22 cellular contexts compared by ENCODE assay signal in genomic region chr2:67646714-67647333, GRCh38.
"Had no signal": no experiment of that assay in that cellular context is flagged by ENCODE, and none has a peak within 500 bp of the region (broad histone marks: within the 10 kb centered on the region; RNA-seq: fewer than 3 reads in every experiment).

No MANE protein-coding gene starts in this region.

- H3K36me3 ChIP-seq: colonic mucosa, esophagus squamous epithelium, heart right ventricle, left lung, neural progenitor cell, prostate gland, right atrium auricular region, sigmoid colon, tibial artery had no signal

- H2AFZ ChIP-seq: neural progenitor cell had no signal

- H3K4me3 ChIP-seq: colonic mucosa, esophagus squamous epithelium, heart right ventricle, left lung, neural progenitor cell, prostate gland, right atrium auricular region, sigmoid colon, testis, tibial artery had no signal

- H3K9me3 ChIP-seq: colonic mucosa, prostate gland, sigmoid colon, testis, tibial artery had no signal

- H3K4me1 ChIP-seq: colonic mucosa, prostate gland had no signal

- H3K27ac ChIP-seq: colonic mucosa, esophagus squamous epithelium, left lung, neural progenitor cell, prostate gland, testis, tibial artery had no signal

- H3K27me3 ChIP-seq: esophagus squamous epithelium, heart right ventricle, left lung, neural progenitor cell, right atrium auricular region, sigmoid colon, testis, tibial artery had no signal

- ATAC-seq: heart right ventricle; left cardiac atrium; left lung; naive thymus-derived CD4-positive, alpha-beta T cell; stimulated activated memory B cell treated with anti-CD40 and anti-IgM and Interleukin-4, amounts not matched to agents 10 μg/mL and 1 μg/mL and 100 μg/mL, for 72 hours; stimulated activated naive CD8-positive, alpha-beta T cell treated with anti-CD3 and anti-CD28 coated beads, Interleukin-15, Interleukin-2, amounts not matched to agents 100 U/mL and 50 U/mL, for 24 hours had no signal

- H3K4me2 ChIP-seq: neural progenitor cell had no signal

- DNase-seq: colonic mucosa; effector CD8-positive, alpha-beta T cell; esophagus squamous epithelium; foreskin melanocyte; glutamatergic neuron; heart right ventricle; hippocampal formation; left cardiac atrium; left lung; mesendoderm; midbrain; naive thymus-derived CD4-positive, alpha-beta T cell; sigmoid colon; stimulated activated CD4-positive, alpha-beta T cell treated with anti-CD3 and anti-CD28 coated beads, Interleukin-4, amount 100 ng/mL, for 4 hours; stimulated activated naive CD8-positive, alpha-beta T cell treated with anti-CD3 and anti-CD28 coated beads, Interleukin-15, Interleukin-2, amounts not matched to agents 100 U/mL and 50 U/mL, for 24 hours; substantia nigra; testis; tibial artery had no signal

- H3K9ac ChIP-seq: neural progenitor cell had no signal
